In the genomic region with DNA sequence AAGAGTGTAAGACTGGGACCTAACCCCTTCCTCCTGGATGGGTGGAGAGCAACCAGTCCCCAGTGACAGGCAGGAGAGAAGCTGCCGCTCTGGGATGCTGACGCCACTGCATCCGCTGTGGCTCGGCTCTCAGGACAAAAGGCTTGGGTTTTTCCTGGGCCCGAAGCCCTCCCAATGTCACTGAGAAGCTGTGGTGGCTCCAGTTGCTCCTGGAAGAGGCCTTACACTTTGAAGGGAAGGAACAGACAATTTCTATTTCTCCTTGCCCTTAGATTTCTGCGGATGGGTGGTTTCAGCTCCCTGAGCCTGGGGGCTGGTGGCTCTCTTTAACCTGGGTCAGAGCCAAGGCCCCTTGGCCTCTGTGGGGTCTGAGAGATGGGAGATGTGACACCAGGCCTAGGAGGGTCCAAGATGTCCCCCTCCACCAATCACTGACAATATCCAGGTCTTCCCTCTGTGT, we compare ENCODE assay signal across 16 cellular contexts. TPM values are rescaled to one million over a fixed set of nuclear protein-coding genes. Genes with fewer than 3 reads are reported as not detected.
DNase-seq lines count a peak whose midpoint lies in the region; ATAC-seq and TF ChIP-seq lines count a peak whose summit lies in the region.
"Had no signal": no experiment of that assay in that cellular context is flagged by ENCODE, and none has a peak within 500 bp of the region (broad histone marks: within the 10 kb centered on the region; RNA-seq: fewer than 3 reads in every experiment).

No MANE protein-coding gene starts in this region.

- H3K4me3 Mint-ChIP-seq in activated T-cell treated with anti-CD3 and anti-CD28 coated beads, Interleukin-2, amount 50 U/mL, for 24 hours = no peak overlapping the region
- H3K4me3 Mint-ChIP-seq in immature natural killer cell (peak overlapping the region in 1 of 5 donors; percentile 43), type B pancreatic cell (no peak overlapping the region)
- H3K4me3 Mint-ChIP-seq: neural crest cell had no signal

- peak overlapping the region; percentile 18 for H3K27ac Mint-ChIP-seq in activated T-cell treated with anti-CD3 and anti-CD28 coated beads, Interleukin-2, amount 50 U/mL, for 24 hours
- H3K27ac Mint-ChIP-seq in immature natural killer cell (peak overlapping the region; percentile 83 to 95 (median 90)), type B pancreatic cell (no peak overlapping the region)

- in situ Hi-C loops in KBM-7 (cut with MboI; ENCODE audit: low pct_unique_long_range_greater_than_20kb, low sequenced_read_pairs) = no loop called here

- intact Hi-C loops in posterior vena cava (cut with DNase I) = no loop called here

- H3K9me3 Mint-ChIP-seq in activated T-cell treated with anti-CD3 and anti-CD28 coated beads, Interleukin-2, amount 50 U/mL, for 24 hours = no peaks in the 10 kb centered on the region
- H3K9me3 Mint-ChIP-seq in immature natural killer cell = no peaks in the 10 kb centered on the region
- H3K9me3 Mint-ChIP-seq in type B pancreatic cell = no peaks in the 10 kb centered on the region
- H3K9me3 Mint-ChIP-seq: neural crest cell had no signal

- peaks cover 47% of the 10 kb centered on the region for H3K4me1 Mint-ChIP-seq in activated T-cell treated with anti-CD3 and anti-CD28 coated beads, Interleukin-2, amount 50 U/mL, for 24 hours (ENCODE audit: low read depth)
- H3K4me1 Mint-ChIP-seq in immature natural killer cell (peaks cover 57 to 58% of the 10 kb centered on the region in 2 donors), type B pancreatic cell (ENCODE audit: unreplicated experiment) (no peaks in the 10 kb centered on the region)
- H3K4me1 Mint-ChIP-seq: neural crest cell had no signal

- ATAC-seq in HG02885 (IDR thresholded peaks at IDR 0.05; ENCODE audit: poor library complexity, unreplicated experiment) = no peak
- no peak for ATAC-seq in HG03457 (IDR thresholded peaks at IDR 0.05; ENCODE audit: unreplicated experiment)

- TF ChIP-seq CTCF in type B pancreatic cell (conservative IDR thresholded peaks at IDR 0.05) = no peak

- H3K36me3 Mint-ChIP-seq in activated T-cell treated with anti-CD3 and anti-CD28 coated beads, Interleukin-2, amount 50 U/mL, for 24 hours (ENCODE audit: low read depth) = no peaks in the 10 kb centered on the region
- H3K36me3 Mint-ChIP-seq in immature natural killer cell (peaks cover 0 to 9% (median 0%) of the 10 kb centered on the region in 3 donors), type B pancreatic cell (no peaks in the 10 kb centered on the region)

- H3K27me3 Mint-ChIP-seq in activated T-cell treated with anti-CD3 and anti-CD28 coated beads, Interleukin-2, amount 50 U/mL, for 24 hours = no peaks in the 10 kb centered on the region
- H3K27me3 Mint-ChIP-seq in immature natural killer cell (ENCODE audit: low read depth in 3 of 3) (peaks cover 2 to 12% (median 5%) of the 10 kb centered on the region in 3 donors), type B pancreatic cell (peaks cover 10% of the 10 kb centered on the region)

- no peak for DNase-seq in activated T-cell treated with anti-CD3 and anti-CD28 coated beads, Interleukin-2, amount 50 U/mL, for 24 hours
- DNase-seq in activated T-cell treated with anti-CD3 and anti-CD28 coated beads for 4 hours = no peak
- DNase-seq in KBM-7 = peak; percentile 20
- no peak for DNase-seq in immature natural killer cell
- DNase-seq in posterior vena cava (ENCODE audit: low spot score) = peak; percentile 52
- DNase-seq in type B pancreatic cell (ENCODE audit: extremely low spot score, unreplicated experiment) = no peak
- DNase-seq: activated CD4-positive, alpha-beta T cell treated with anti-CD3 and anti-CD28 coated beads, Interleukin-2, amount 50 U/mL, for 4 hours; amniotic stem cell; central memory CD4-positive, alpha-beta T cell; DMS79 treated with DMSO at 0.1 percent for 48 hours; GOT3; SW 1271 had no signal

RNA-seq across cellular contexts. Expression of a gene that starts 21.4 kb away (rescaled TPM):
- under 1 TPM in 1 of 3 donors, not detected in 2; 0.13 TPM for polyA plus RNA-seq in immature natural killer cell
- total RNA-seq in posterior vena cava (under 1 TPM; 0.46 to 0.67 TPM), type B pancreatic cell (ENCODE audit: low replicate concordance) (0.31 and 0.56 TPM in 2 replicates)
- total RNA-seq: MCF 10A had no signal

Comparison
In these comparisons a context has a peak if more than half of its experiments do, and no peak if none do; other contexts are left out.
1. DNase-seq: peak in KBM-7 (single experiment) and posterior vena cava (single experiment); none in activated T-cell treated with anti-CD3 and anti-CD28 coated beads, Interleukin-2, amount 50 U/mL, for 24 hours (single experiment), activated T-cell treated with anti-CD3 and anti-CD28 coated beads for 4 hours (single experiment), immature natural killer cell (0 of 3) and type B pancreatic cell (single experiment).